In genomic region chr14:54349713-54350112, GRCh38 we compare ENCODE assay signal across 15 cellular contexts. TPM values are rescaled to one million over a fixed set of nuclear protein-coding genes. Genes with fewer than 3 reads are reported as not detected.
A peak's percentile ranks its signal among the peaks of the same experiment; 100 is the strongest.
DNase-seq lines count a peak whose midpoint lies in the region; ATAC-seq and TF ChIP-seq lines count a peak whose summit lies in the region.
"Had no signal": no experiment of that assay in that cellular context is flagged by ENCODE, and none has a peak within 500 bp of the region (broad histone marks: within the 10 kb centered on the region; RNA-seq: fewer than 3 reads in every experiment).

No MANE protein-coding gene starts in this region.

- TF ChIP-seq CTCF in GM23338 (conservative IDR thresholded peaks at IDR 0.05; ENCODE audit: low read depth in 2 of 2) = no peak
- TF ChIP-seq CTCF in lower lobe of right lung (IDR thresholded peaks at IDR 0.05) = no peak
- TF ChIP-seq CTCF in stomach (IDR thresholded peaks at IDR 0.05) = no peak

- TF ChIP-seq EP300 in stomach (IDR thresholded peaks at IDR 0.05) = no peak

- H3K9me3 ChIP-seq in lower lobe of right lung (no peaks in the 10 kb centered on the region), stomach (no peaks in the 10 kb centered on the region)
- H3K9me3 ChIP-seq in CD8-positive, alpha-beta memory T cell (ENCODE audit: low read length) = no peaks in the 10 kb centered on the region
- H3K9me3 ChIP-seq: SJCRH30, tibial artery had no signal

- intact Hi-C loops in lower lobe of right lung (cut with DNase I) (no loop called here), stomach (cut with DNase I; ENCODE audit: low total_unique reads) (loop anchor here (10.0 kb wide), 2 partner anchors 815 to 1055 kb away; no protein-coding TSS in a partner anchor)

- POLR2A ChIA-PET in CD8-positive, alpha-beta memory T cell (lab: Charles Lee) = no interaction called here

- CTCF ChIA-PET in activated CD8-positive, alpha-beta memory T cell treated with anti-CD3 and anti-CD28 coated beads, Interleukin-2, amount 10 ng/mL, durations not matched to agents 7 days and 5 days (lab: Charles Lee) = no interaction called here
- CTCF ChIA-PET in CD8-positive, alpha-beta memory T cell (lab: Charles Lee) = no interaction called here

- H3K36me3 Mint-ChIP-seq in GM23338 (ENCODE audit: low read depth) = peaks cover 21% of the 10 kb centered on the region
- no peaks in the 10 kb centered on the region for H3K36me3 Mint-ChIP-seq in stimulated activated naive B cell treated with anti-CD40 and anti-IgM and Interleukin-4, amounts not matched to agents 10 μg/mL and 1 μg/mL and 100 μg/mL, for 72 hours
- no peaks in the 10 kb centered on the region for H3K36me3 Mint-ChIP-seq in activated CD8-positive, alpha-beta memory T cell treated with anti-CD3 and anti-CD28 coated beads, Interleukin-2, amount 10 ng/mL, durations not matched to agents 7 days and 5 days
- no peaks in the 10 kb centered on the region for H3K36me3 Mint-ChIP-seq in CD8-positive, alpha-beta memory T cell

- H3K9me3 Mint-ChIP-seq in GM23338 = peaks cover 22% of the 10 kb centered on the region
- H3K9me3 Mint-ChIP-seq in stimulated activated naive B cell treated with anti-CD40 and anti-IgM and Interleukin-4, amounts not matched to agents 10 μg/mL and 1 μg/mL and 100 μg/mL, for 72 hours = peaks cover 0 to 4% of the 10 kb centered on the region in 2 donors
- peaks cover 2% of the 10 kb centered on the region for H3K9me3 Mint-ChIP-seq in activated CD8-positive, alpha-beta memory T cell treated with anti-CD3 and anti-CD28 coated beads, Interleukin-2, amount 10 ng/mL, durations not matched to agents 7 days and 5 days (ENCODE audit: low read depth)
- H3K9me3 Mint-ChIP-seq in CD8-positive, alpha-beta memory T cell = peaks cover 0 to 2% (median 0%) of the 10 kb centered on the region in 5 donors
- H3K9me3 Mint-ChIP-seq: activated naive CD4-positive, alpha-beta T cell treated with anti-CD3 and anti-CD28 coated beads for 36 hours had no signal

- no peak for TF ChIP-seq POLR2A in stomach (IDR thresholded peaks at IDR 0.05)

- no peaks in the 10 kb centered on the region for H3F3A ChIP-seq in GM23338 (replicated peaks; ENCODE audit: low read depth)

- H3K9me2 ChIP-seq in GM23338 (ENCODE audit: insufficient read depth) = no peaks in the 10 kb centered on the region

- H3K27ac Mint-ChIP-seq in GM23338 = no peak overlapping the region
- no peak overlapping the region for H3K27ac Mint-ChIP-seq in stimulated activated naive B cell treated with anti-CD40 and anti-IgM and Interleukin-4, amounts not matched to agents 10 μg/mL and 1 μg/mL and 100 μg/mL, for 72 hours
- no peak overlapping the region for H3K27ac Mint-ChIP-seq in activated CD8-positive, alpha-beta memory T cell treated with anti-CD3 and anti-CD28 coated beads, Interleukin-2, amount 10 ng/mL, durations not matched to agents 7 days and 5 days
- no peak overlapping the region for H3K27ac Mint-ChIP-seq in CD8-positive, alpha-beta memory T cell
- H3K27ac Mint-ChIP-seq: activated naive CD4-positive, alpha-beta T cell treated with anti-CD3 and anti-CD28 coated beads for 36 hours; T-helper 2 cell treated with Interferon-gamma antibody and Interleukin-4, amounts not matched to agents 5 μg/mL and 100 μg/mL, for 36 hours had no signal

- H3K27me3 ChIP-seq in GM23338 (ENCODE audit: insufficient read depth) = no peaks in the 10 kb centered on the region
- H3K27me3 ChIP-seq in lower lobe of right lung (ENCODE audit: low read depth) = peaks cover 8% of the 10 kb centered on the region
- H3K27me3 ChIP-seq in stomach = no peaks in the 10 kb centered on the region
- H3K27me3 ChIP-seq in CD8-positive, alpha-beta memory T cell (ENCODE audit: insufficient read depth, low read length, poor library complexity, severe bottlenecking) = no peaks in the 10 kb centered on the region
- H3K27me3 ChIP-seq: SJCRH30, tibial artery had no signal

- H3K79me2 ChIP-seq in GM23338 (replicated peaks; ENCODE audit: insufficient read depth) = no peaks in the 10 kb centered on the region

- peaks cover under 1% of the 10 kb centered on the region for H3K27me3 Mint-ChIP-seq in GM23338 (ENCODE audit: insufficient read depth, low read depth, poor library complexity)
- peaks cover 20 to 29% of the 10 kb centered on the region in 2 donors for H3K27me3 Mint-ChIP-seq in stimulated activated naive B cell treated with anti-CD40 and anti-IgM and Interleukin-4, amounts not matched to agents 10 μg/mL and 1 μg/mL and 100 μg/mL, for 72 hours
- H3K27me3 Mint-ChIP-seq in activated CD8-positive, alpha-beta memory T cell treated with anti-CD3 and anti-CD28 coated beads, Interleukin-2, amount 10 ng/mL, durations not matched to agents 7 days and 5 days = peaks cover 28% of the 10 kb centered on the region
- H3K27me3 Mint-ChIP-seq in CD8-positive, alpha-beta memory T cell = peaks cover 4 to 38% of the 10 kb centered on the region in 2 donors

- H3K4me3 Mint-ChIP-seq in GM23338 = no peak overlapping the region
- H3K4me3 Mint-ChIP-seq in stimulated activated naive B cell treated with anti-CD40 and anti-IgM and Interleukin-4, amounts not matched to agents 10 μg/mL and 1 μg/mL and 100 μg/mL, for 72 hours = no peak overlapping the region
- H3K4me3 Mint-ChIP-seq in activated CD8-positive, alpha-beta memory T cell treated with anti-CD3 and anti-CD28 coated beads, Interleukin-2, amount 10 ng/mL, durations not matched to agents 7 days and 5 days = no peak overlapping the region
- H3K4me3 Mint-ChIP-seq in CD8-positive, alpha-beta memory T cell = no peak overlapping the region
- H3K4me3 Mint-ChIP-seq: activated naive CD4-positive, alpha-beta T cell treated with anti-CD3 and anti-CD28 coated beads for 36 hours; T-helper 2 cell treated with Interferon-gamma antibody and Interleukin-4, amounts not matched to agents 5 μg/mL and 100 μg/mL, for 36 hours had no signal

- DNase-seq in GM23338 (ENCODE audit: low spot score) (no peak), cerebellum (ENCODE audit: low spot score) (peak; percentile 39), lower lobe of right lung (no peak), stomach (no peak), NCI-H2029 (lab: John Stamatoyannopoulos, UW) (no peak)
- no peak for DNase-seq in stimulated activated naive B cell treated with anti-CD40 and anti-IgM and Interleukin-4, amounts not matched to agents 10 μg/mL and 1 μg/mL and 100 μg/mL, for 72 hours
- DNase-seq in activated CD8-positive, alpha-beta memory T cell treated with anti-CD3 and anti-CD28 coated beads, Interleukin-2, amount 10 ng/mL, durations not matched to agents 7 days and 5 days = no peak
- DNase-seq in CD8-positive, alpha-beta memory T cell = no peak
- DNase-seq: activated CD8-positive, alpha-beta memory T cell treated with anti-CD3 and anti-CD28 coated beads, Interleukin-2, amount 50 U/mL, for 48 hours; activated naive CD4-positive, alpha-beta T cell treated with anti-CD3 and anti-CD28 coated beads for 36 hours; glutamatergic neuron; SJCRH30; stimulated activated CD4-positive, alpha-beta T cell treated with anti-CD3 and anti-CD28 coated beads, Interleukin-1b, Interleukin-23, amount 100 ng/mL, for 48 hours had no signal

- peak overlapping the region; percentile 91; the same call in 1 of the 2 replicates for H2AFZ ChIP-seq in GM23338

- H3K4me1 ChIP-seq in GM23338 (ENCODE audit: insufficient read depth) (peaks cover 21% of the 10 kb centered on the region), lower lobe of right lung (no peaks in the 10 kb centered on the region), stomach (peaks cover 0 to 31% (median 6%) of the 10 kb centered on the region in 4 donors)
- H3K4me1 ChIP-seq in CD8-positive, alpha-beta memory T cell (ENCODE audit: insufficient read depth, low read length) = no peaks in the 10 kb centered on the region

- H3K4me3 ChIP-seq in GM23338 (no peak overlapping the region), lower lobe of right lung (peak overlapping the region; percentile 3), stomach (no peak overlapping the region)
- H3K4me3 ChIP-seq in CD8-positive, alpha-beta memory T cell (ENCODE audit: low read length) = no peak overlapping the region
- H3K4me3 ChIP-seq: SJCRH30 had no signal

- H4K20me1 ChIP-seq in GM23338 (replicated peaks; ENCODE audit: insufficient read depth) = no peaks in the 10 kb centered on the region

- whole genome bisulfite sequencing in stomach, 5 donors = 54 to 67% (median 66%) methylated on average over 2 of the region's 2 CpGs

- peaks cover 20% of the 10 kb centered on the region for H3K4me1 Mint-ChIP-seq in GM23338
- peaks cover 1 to 3% of the 10 kb centered on the region in 2 donors for H3K4me1 Mint-ChIP-seq in stimulated activated naive B cell treated with anti-CD40 and anti-IgM and Interleukin-4, amounts not matched to agents 10 μg/mL and 1 μg/mL and 100 μg/mL, for 72 hours
- H3K4me1 Mint-ChIP-seq in activated CD8-positive, alpha-beta memory T cell treated with anti-CD3 and anti-CD28 coated beads, Interleukin-2, amount 10 ng/mL, durations not matched to agents 7 days and 5 days = no peaks in the 10 kb centered on the region
- H3K4me1 Mint-ChIP-seq in CD8-positive, alpha-beta memory T cell = no peaks in the 10 kb centered on the region

- H3K4me2 ChIP-seq in GM23338 = no peak overlapping the region

- H3K36me3 ChIP-seq in GM23338 (ENCODE audit: insufficient read depth) (peaks cover 9% of the 10 kb centered on the region; the same call in 1 of the 2 replicates), lower lobe of right lung (no peaks in the 10 kb centered on the region), stomach (no peaks in the 10 kb centered on the region)
- no peaks in the 10 kb centered on the region for H3K36me3 ChIP-seq in CD8-positive, alpha-beta memory T cell (ENCODE audit: insufficient read depth, low read length)
- H3K36me3 ChIP-seq: SJCRH30, tibial artery had no signal

- ATAC-seq in GM23338 = no peak
- ATAC-seq in lower lobe of right lung = no peak
- no peak for ATAC-seq in stimulated activated naive B cell treated with anti-CD40 and anti-IgM and Interleukin-4, amounts not matched to agents 10 μg/mL and 1 μg/mL and 100 μg/mL, for 72 hours (replicated peaks)
- ATAC-seq in activated CD8-positive, alpha-beta memory T cell treated with anti-CD3 and anti-CD28 coated beads, Interleukin-2, amount 10 ng/mL, durations not matched to agents 7 days and 5 days = no peak

- H3K27ac ChIP-seq in GM23338 (ENCODE audit: low read depth) (peak overlapping the region; percentile 60; the same call in 1 of the 2 replicates), lower lobe of right lung (no peak overlapping the region), stomach (peak overlapping the region in 4 of 5 donors; percentile 37 to 78 (median 72))
- H3K27ac ChIP-seq in CD8-positive, alpha-beta memory T cell (ENCODE audit: low read depth, low read length) = no peak overlapping the region
- H3K27ac ChIP-seq: SJCRH30, tibial artery had no signal

TF ChIP-seq in GM23338, 12 proteins besides CTCF, POLR2A, EP300 and RAD21 (continues in another document):
- TF ChIP-seq ZNF114 (CRISPR knock-in tag; IDR thresholded peaks at IDR 0.05) = no peak

RNA-seq across cellular contexts. Expression of gene CDKN3, which starts 47.1 kb away (rescaled TPM):
- 36.3 and 61.7 TPM in 2 replicates for total RNA-seq in GM23338 (2014; rRNA removed; shearing (Covaris generic))
- polyA plus RNA-seq in GM23338 (2016; fragmentation: Nextera tagmentation; extraction: Ambion mirVana) (86.8 and 97.4 TPM in 2 replicates), stomach (10 to 100 TPM in 2 of 3 donors, 1 to 10 TPM in 1; 3.7 to 20.8 (median 14.4) TPM)
- total RNA-seq in cerebellum (11.3 TPM), lower lobe of right lung (1.9 TPM), stomach (1 to 10 TPM in 3 of 5 donors, not detected in 2; 1.8 to 7.0 (median 5.5) TPM)
- 10 to 100 TPM; 82.6 to 96.0 TPM for total RNA-seq in activated CD8-positive, alpha-beta memory T cell treated with anti-CD3 and anti-CD28 coated beads, Interleukin-2, amount 10 ng/mL, durations not matched to agents 7 days and 5 days
- 10 to 100 TPM; 33.8 to 46.8 TPM for total RNA-seq in CD8-positive, alpha-beta memory T cell
- 6.7 TPM for polyA plus RNA-seq in CD8-positive, alpha-beta memory T cell

Comparison
In these comparisons a context has a peak if more than half of its experiments do, and no peak if none do; other contexts are left out.
1. H3K27ac ChIP-seq: peak in GM23338 (single experiment) and stomach (4 of 5); none in lower lobe of right lung (single experiment) and CD8-positive, alpha-beta memory T cell (single experiment).